ENCODE assay signal across 8 cellular contexts in genomic region chr11:6618117-6619020, GRCh38. TPM values are rescaled to one million over a fixed set of nuclear protein-coding genes. Genes with fewer than 3 reads are reported as not detected.
DNase-seq lines count a peak whose midpoint lies in the region; ATAC-seq, FAIRE-seq and TF ChIP-seq lines count a peak whose summit lies in the region.

No MANE protein-coding gene starts in this region.

- H3K9me1 ChIP-seq in K562 (ENCODE audit: control insufficient read depth, insufficient read depth, low read length): no peaks in the 10 kb centered on the region

- peak overlapping the region; percentile 95 for H2AFZ ChIP-seq in K562 (ENCODE audit: low read depth, low read length)

- no peaks in the 10 kb centered on the region for H3K9me3 ChIP-seq in CD4-positive, alpha-beta memory T cell (ENCODE audit: control insufficient read depth in 1 of 2, low read length in 2 of 2)
- no peaks in the 10 kb centered on the region for H3K9me3 ChIP-seq in K562 (replicated peaks; ENCODE audit: control insufficient read depth, insufficient read depth, low read depth, low read length)

- H3K4me3 Mint-ChIP-seq in CD4-positive, alpha-beta memory T cell: no peak overlapping the region
- H3K4me3 Mint-ChIP-seq in T-helper 2 cell treated with Interferon-gamma antibody and Interleukin-4, amounts not matched to agents 5 μg/mL and 100 μg/mL, for 36 hours: no peak overlapping the region
- H3K4me3 Mint-ChIP-seq in immature natural killer cell: no peak overlapping the region

- CTCF ChIA-PET in CD4-positive, alpha-beta memory T cell (lab: Charles Lee; ENCODE audit: partially characterized antibody): interaction anchor here (0.7 to 4.1 kb wide), 34 partner anchors 9 to 240 kb away, joined by 3 to 72 read pairs (median 6); partner anchors contain the start of genes ARFIP2, ILK, MRPL17 and RRP8
- CTCF ChIA-PET in K562 (lab: Yijun Ruan, JAX; ENCODE audit: low intra/inter-chr PET ratio): no interaction called here

- peaks cover 6 to 12% (median 9%) of the 10 kb centered on the region in 4 donors for H3K4me1 Mint-ChIP-seq in CD4-positive, alpha-beta memory T cell
- peaks cover 5% of the 10 kb centered on the region for H3K4me1 Mint-ChIP-seq in T-helper 2 cell treated with Interferon-gamma antibody and Interleukin-4, amounts not matched to agents 5 μg/mL and 100 μg/mL, for 36 hours (ENCODE audit: low read depth)
- peaks cover 6 to 10% of the 10 kb centered on the region in 2 donors for H3K4me1 Mint-ChIP-seq in immature natural killer cell

- H3K9me3 Mint-ChIP-seq in CD4-positive, alpha-beta memory T cell: no peaks in the 10 kb centered on the region
- H3K9me3 Mint-ChIP-seq in T-helper 2 cell treated with Interferon-gamma antibody and Interleukin-4, amounts not matched to agents 5 μg/mL and 100 μg/mL, for 36 hours: no peaks in the 10 kb centered on the region
- H3K9me3 Mint-ChIP-seq in immature natural killer cell: no peaks in the 10 kb centered on the region

- 3% methylated on average over 15 of the region's 15 CpGs for WGBS in K562 (ENCODE audit: insufficient coverage, low coverage, missing lambda C conversion rate)

- H3K27me3 Mint-ChIP-seq in CD4-positive, alpha-beta memory T cell: no peaks in the 10 kb centered on the region
- H3K27me3 Mint-ChIP-seq in T-helper 2 cell treated with Interferon-gamma antibody and Interleukin-4, amounts not matched to agents 5 μg/mL and 100 μg/mL, for 36 hours (ENCODE audit: low read depth): no peaks in the 10 kb centered on the region
- H3K27me3 Mint-ChIP-seq in immature natural killer cell (ENCODE audit: low read depth in 3 of 3): peaks cover 0 to 3% (median 0%) of the 10 kb centered on the region in 3 donors

- peak overlapping the region; percentile 91 to 93 for H3K9ac ChIP-seq in K562 (ENCODE audit: insufficient read depth in 1 of 2, low read depth in 2 of 2, low read length in 2 of 2)

- peak; percentile 36 to 92 (median 44) for DNase-seq in CD4-positive, alpha-beta memory T cell
- peak; percentile 64 for DNase-seq in T-helper 2 cell treated with Interferon-gamma antibody and Interleukin-4, amounts not matched to agents 5 μg/mL and 100 μg/mL, for 36 hours (ENCODE audit: low spot score)
- DNase-seq in K562 (ENCODE audit: extremely low read depth in 1 of 4, low spot score in 3 of 4) (peak; percentile 75 to 89 (median 82)), immature natural killer cell (peak; percentile 58 to 67 (median 62)), NCI-H345 (lab: John Stamatoyannopoulos, UW) (no peak), NCI-H2081 treated with DMSO at 0.1 percent for 48 hours (lab: John Stamatoyannopoulos, UW) (no peak)
- DNase-seq in stimulated activated CD4-positive, alpha-beta T cell treated with anti-CD3 and anti-CD28 coated beads, Interleukin-15, amount 100 ng/mL, for 24 hours: peak; percentile 71

- ATAC-seq in HG02943 (IDR thresholded peaks at IDR 0.05; ENCODE audit: low read depth, unreplicated experiment) (peak; percentile 19), K562 (peak; percentile 78)

- H3K36me3 Mint-ChIP-seq in CD4-positive, alpha-beta memory T cell: peaks cover 9 to 10% of the 10 kb centered on the region in 2 donors
- H3K36me3 Mint-ChIP-seq in T-helper 2 cell treated with Interferon-gamma antibody and Interleukin-4, amounts not matched to agents 5 μg/mL and 100 μg/mL, for 36 hours (ENCODE audit: low read depth): peaks cover 15% of the 10 kb centered on the region
- H3K36me3 Mint-ChIP-seq in immature natural killer cell: peaks cover 0 to 10% (median 8%) of the 10 kb centered on the region in 3 donors

- peaks cover 10% of the 10 kb centered on the region for H3K36me3 ChIP-seq in CD4-positive, alpha-beta memory T cell (ENCODE audit: insufficient read depth, low read length)
- peaks cover 22% of the 10 kb centered on the region for H3K36me3 ChIP-seq in K562 (ENCODE audit: control insufficient read depth, insufficient read depth, low read length)

- H3K27ac ChIP-seq in CD4-positive, alpha-beta memory T cell (ENCODE audit: low read depth, low read length): peak overlapping the region; percentile 90
- H3K27ac ChIP-seq in K562 (ENCODE audit: extremely low read depth, low read depth, low read length): peak overlapping the region; percentile 86

- peak; percentile 57 to 58 for TF ChIP-seq RAD21 in K562 (CRISPR knock-in tag; conservative IDR thresholded peaks at IDR 0.05 in 1 of 2, IDR thresholded peaks at IDR 0.05 in 1 of 2)

- H3K4me3 ChIP-seq in CD4-positive, alpha-beta memory T cell (ENCODE audit: low read length in 2 of 2): peak overlapping the region; percentile 68 to 86
- H3K4me3 ChIP-seq in K562: peak overlapping the region; percentile 71

- H3K4me1 ChIP-seq in CD4-positive, alpha-beta memory T cell (ENCODE audit: insufficient read depth, low read length): peaks cover 32% of the 10 kb centered on the region
- H3K4me1 ChIP-seq in K562 (replicated peaks in 1 of 2; ENCODE audit: control insufficient read depth in 2 of 2, insufficient read depth in 2 of 2, low read length in 2 of 2): peaks cover 9 to 28% of the 10 kb centered on the region in 2 experiments

- peak; percentile 97 for FAIRE-seq in K562 (lab: Jason Lieb, UNC)

- no peaks in the 10 kb centered on the region for H3K27me3 ChIP-seq in CD4-positive, alpha-beta memory T cell (ENCODE audit: insufficient read depth, low read length)
- peaks cover 0 to 2% of the 10 kb centered on the region in 2 experiments; a peak in 1 of 5 replicates for H3K27me3 ChIP-seq in K562 (ENCODE audit: control insufficient read depth in 2 of 2, insufficient read depth in 2 of 2, low read length in 2 of 2)

- H4K20me1 ChIP-seq in K562 (replicated peaks; ENCODE audit: control insufficient read depth, insufficient read depth, low read length): no peaks in the 10 kb centered on the region

- TF ChIP-seq POLR2A in K562 (conservative IDR thresholded peaks at IDR 0.05): no peak

- peak overlapping the region; percentile 100 for H3K4me2 ChIP-seq in K562 (ENCODE audit: insufficient read depth, low read length)

- POLR2A ChIA-PET in CD4-positive, alpha-beta memory T cell (lab: Charles Lee; ENCODE audit: partially characterized antibody): interaction anchor here (0.6 to 5.2 kb wide), 34 partner anchors 10 to 216 kb away, joined by 3 to 132 read pairs (median 5); partner anchors contain the start of genes APBB1, ARFIP2, DCHS1 and ILK
- POLR2A ChIA-PET in K562 (lab: Yijun Ruan, JAX): interaction anchor here (0.6 to 2.8 kb wide), 15 partner anchors 10 to 149 kb away, joined by 3 to 17 read pairs (median 4); partner anchors contain the start of genes ILK and MRPL17

- TF ChIP-seq EP300 in K562 (IDR thresholded peaks at IDR 0.05; ENCODE audit: low read length): peak; percentile 42; the same call in 1 of the 2 replicates

- no peak overlapping the region for H3K27ac Mint-ChIP-seq in CD4-positive, alpha-beta memory T cell
- H3K27ac Mint-ChIP-seq in T-helper 2 cell treated with Interferon-gamma antibody and Interleukin-4, amounts not matched to agents 5 μg/mL and 100 μg/mL, for 36 hours: no peak overlapping the region
- H3K27ac Mint-ChIP-seq in immature natural killer cell: no peak overlapping the region

- in situ Hi-C loops in K562 (cut with MboI): no loop called here

- H3K79me2 ChIP-seq in K562 (ENCODE audit: control insufficient read depth, insufficient read depth, low read length): peaks cover 8% of the 10 kb centered on the region

- intact Hi-C loops in CD4-positive, alpha-beta memory T cell (cut with micrococcal nuclease): loop anchor here (1.0 to 10.0 kb wide), 6 partner anchors 14 to 204 kb away; partner anchors contain the start of genes APBB1, DCHS1 and MRPL17
- intact Hi-C loops in K562 (cut with micrococcal nuclease): loop anchor here (2.0 to 5.0 kb wide), 2 partner anchors 20 to 86 kb away; no protein-coding TSS in a partner anchor

- TF ChIP-seq CTCF in K562 (IDR thresholded peaks at IDR 0.05 in 2 of 3, conservative IDR thresholded peaks at IDR 0.05 in 1 of 3; ENCODE audit: insufficient read depth in 2 of 3, low read depth in 1 of 3, low read length in 3 of 3): peak; percentile 30 to 44 (median 33); a peak in 3 of 6 replicates

- no TSS peak for BruUV-seq in K562 (replicated peaks; lab: Mats Ljungman, UMichigan)

RNA-seq across cellular contexts. Expression of gene TPP1, which starts 0.9 kb away (rescaled TPM):
- 100 to 1,000 TPM; 194 to 198 TPM for total RNA-seq in CD4-positive, alpha-beta memory T cell
- polyA plus RNA-seq in CD4-positive, alpha-beta memory T cell: 100 to 1,000 TPM; 103 to 144 TPM
- total RNA-seq in K562 (2011; cell fraction: chromatin; rRNA removed; ENCODE audit: low replicate concordance): 85.5 and 108 TPM in 2 replicates
- total RNA-seq in K562 (2011; cell fraction: nucleolus; rRNA removed): 98.2 and 104 TPM in 2 replicates
- 118 and 162 TPM in 2 replicates for total RNA-seq in K562 (2011; cell fraction: nucleoplasm; rRNA removed)
- total RNA-seq in K562 (2014; rRNA removed): 11.9 and 16.6 TPM in 2 replicates
- 7.5 TPM in 2 replicates for total RNA-seq in K562 (2014; rRNA removed; fragmentation: Illumina TruSeq; extraction: Trizol)
- 15.0 and 16.3 TPM in 2 replicates for total RNA-seq in K562 (2015; rRNA removed; fragmentation: Illumina TruSeq; extraction: Trizol)
- 45.5 and 50.2 TPM in 2 replicates for total RNA-seq in K562 (2021)
- polyA plus RNA-seq in K562 (2011; rRNA removed): 29.4 and 54.6 TPM in 2 replicates
- polyA plus RNA-seq in K562 (2011; cell fraction: cytosol; rRNA removed): 35.7 and 56.0 TPM in 2 replicates
- polyA plus RNA-seq in K562 (2011; cell fraction: nucleus; rRNA removed): 88.3 and 109 TPM in 2 replicates
- 62.0 and 173 TPM in 2 replicates for polyA plus RNA-seq in K562 (2012)
- polyA plus RNA-seq in K562 (2014; fragmentation: Illumina TruSeq; extraction: Trizol): 59.9 and 75.8 TPM in 2 replicates
- 10 to 100 TPM in 1 of 2 experiments, 1 to 10 TPM in 1; 9.4 to 15.7 TPM for polyA plus RNA-seq in K562 (2014; fragmentation: Nextera tagmentation; extraction: Ambion mirVana)
- polyA plus RNA-seq in K562 (2014; rRNA removed): 25.8 and 38.7 TPM in 2 replicates
- 27.0 and 40.7 TPM in 2 replicates for polyA minus RNA-seq in K562 (2011; rRNA and poly(A)+ RNA removed)
- 42.1 and 45.9 TPM in 2 replicates for polyA minus RNA-seq in K562 (2011; cell fraction: cytosol; rRNA and poly(A)+ RNA removed)
- 22.3 and 26.4 TPM in 2 replicates for polyA minus RNA-seq in K562 (2011; cell fraction: nucleus; rRNA and poly(A)+ RNA removed)
- 100 to 1,000 TPM; 110 to 225 (median 167) TPM for polyA plus RNA-seq in immature natural killer cell

RNA-seq across cellular contexts. Expression of gene TAF10, which starts 6.4 kb away (rescaled TPM):
- 100 to 1,000 TPM; 116 to 120 TPM for total RNA-seq in CD4-positive, alpha-beta memory T cell
- 100 to 1,000 TPM; 171 to 367 TPM for polyA plus RNA-seq in CD4-positive, alpha-beta memory T cell
- 41.3 and 76.7 TPM in 2 replicates for total RNA-seq in K562 (2011; cell fraction: chromatin; rRNA removed; ENCODE audit: low replicate concordance)
- total RNA-seq in K562 (2011; cell fraction: nucleolus; rRNA removed): 44.1 and 46.0 TPM in 2 replicates
- total RNA-seq in K562 (2011; cell fraction: nucleoplasm; rRNA removed): 51.3 and 101 TPM in 2 replicates
- total RNA-seq in K562 (2014; rRNA removed) (131 and 181 TPM in 2 replicates), K562 (2014; rRNA removed; fragmentation: Illumina TruSeq; extraction: Trizol) (78.6 and 96.2 TPM in 2 replicates), K562 (2015; rRNA removed; fragmentation: Illumina TruSeq; extraction: Trizol) (89.5 and 105 TPM in 2 replicates), K562 (2021) (153 and 154 TPM in 2 replicates)
- polyA plus RNA-seq in K562 (2011; rRNA removed) (166 and 197 TPM in 2 replicates), K562 (2014; fragmentation: Illumina TruSeq; extraction: Trizol) (120 and 148 TPM in 2 replicates), K562 (2014; fragmentation: Nextera tagmentation; extraction: Ambion mirVana) (10 to 100 TPM; 19.5 to 28.2 TPM), K562 (2014; rRNA removed) (121 and 186 TPM in 2 replicates), immature natural killer cell (100 to 1,000 TPM; 329 to 365 (median 334) TPM)
- polyA plus RNA-seq in K562 (2011; cell fraction: cytosol; rRNA removed): 173 and 272 TPM in 2 replicates
- polyA plus RNA-seq in K562 (2011; cell fraction: nucleus; rRNA removed): 214 and 295 TPM in 2 replicates
- polyA plus RNA-seq in K562 (2012): 232 and 237 TPM in 2 replicates
- 36.3 and 56.6 TPM in 2 replicates for polyA minus RNA-seq in K562 (2011; rRNA and poly(A)+ RNA removed)
- 49.1 and 55.1 TPM in 2 replicates for polyA minus RNA-seq in K562 (2011; cell fraction: cytosol; rRNA and poly(A)+ RNA removed)
- polyA minus RNA-seq in K562 (2011; cell fraction: nucleus; rRNA and poly(A)+ RNA removed): 25.6 and 30.0 TPM in 2 replicates

RNA-seq across cellular contexts. Expression of gene ILK, which starts 14.8 kb away (rescaled TPM):
- total RNA-seq in CD4-positive, alpha-beta memory T cell: 100 to 1,000 TPM; 131 to 132 TPM
- polyA plus RNA-seq in CD4-positive, alpha-beta memory T cell: 100 to 1,000 TPM; 121 to 129 TPM
- 143 and 177 TPM in 2 replicates for total RNA-seq in K562 (2011; cell fraction: chromatin; rRNA removed; ENCODE audit: low replicate concordance)
- 86.9 and 104 TPM in 2 replicates for total RNA-seq in K562 (2011; cell fraction: nucleolus; rRNA removed)
- 98.0 and 109 TPM in 2 replicates for total RNA-seq in K562 (2011; cell fraction: nucleoplasm; rRNA removed)
- 43.3 and 54.7 TPM in 2 replicates for total RNA-seq in K562 (2014; rRNA removed)
- total RNA-seq in K562 (2014; rRNA removed; fragmentation: Illumina TruSeq; extraction: Trizol): 47.0 and 50.4 TPM in 2 replicates
- 57.3 and 59.0 TPM in 2 replicates for total RNA-seq in K562 (2015; rRNA removed; fragmentation: Illumina TruSeq; extraction: Trizol)
- 57.9 and 58.9 TPM in 2 replicates for total RNA-seq in K562 (2021)
- polyA plus RNA-seq in K562 (2011; rRNA removed): 95.9 and 108 TPM in 2 replicates
- polyA plus RNA-seq in K562 (2011; cell fraction: cytosol; rRNA removed): 106 and 115 TPM in 2 replicates
- 190 and 247 TPM in 2 replicates for polyA plus RNA-seq in K562 (2011; cell fraction: nucleus; rRNA removed)
- polyA plus RNA-seq in K562 (2012): 56.9 and 91.3 TPM in 2 replicates
- polyA plus RNA-seq in K562 (2014; fragmentation: Illumina TruSeq; extraction: Trizol): 83.6 and 86.9 TPM in 2 replicates
- polyA plus RNA-seq in K562 (2014; fragmentation: Nextera tagmentation; extraction: Ambion mirVana): 10 to 100 TPM; 49.3 to 85.1 TPM
- 54.5 and 57.3 TPM in 2 replicates for polyA plus RNA-seq in K562 (2014; rRNA removed)
- 81.2 and 84.6 TPM in 2 replicates for polyA minus RNA-seq in K562 (2011; rRNA and poly(A)+ RNA removed)
- 31.6 and 38.1 TPM in 2 replicates for polyA minus RNA-seq in K562 (2011; cell fraction: cytosol; rRNA and poly(A)+ RNA removed)
- 49.8 and 82.9 TPM in 2 replicates for polyA minus RNA-seq in K562 (2011; cell fraction: nucleus; rRNA and poly(A)+ RNA removed)
- 100 to 1,000 TPM; 155 to 297 (median 193) TPM for polyA plus RNA-seq in immature natural killer cell

RNA-seq across cellular contexts. Expression of gene RRP8, which starts 15.0 kb away (rescaled TPM):
- 10 to 100 TPM; 29.9 to 36.0 TPM for total RNA-seq in CD4-positive, alpha-beta memory T cell
- polyA plus RNA-seq in CD4-positive, alpha-beta memory T cell: 10 to 100 TPM; 19.5 to 28.4 TPM
- 45.2 and 53.8 TPM in 2 replicates for total RNA-seq in K562 (2011; cell fraction: chromatin; rRNA removed; ENCODE audit: low replicate concordance)
- 28.2 and 28.5 TPM in 2 replicates for total RNA-seq in K562 (2011; cell fraction: nucleolus; rRNA removed)
- 33.8 and 40.3 TPM in 2 replicates for total RNA-seq in K562 (2011; cell fraction: nucleoplasm; rRNA removed)
- total RNA-seq in K562 (2014; rRNA removed) (27.9 and 47.5 TPM in 2 replicates), K562 (2014; rRNA removed; fragmentation: Illumina TruSeq; extraction: Trizol) (33.5 and 37.0 TPM in 2 replicates), K562 (2015; rRNA removed; fragmentation: Illumina TruSeq; extraction: Trizol) (31.5 and 32.6 TPM in 2 replicates), K562 (2021) (41.0 and 47.2 TPM in 2 replicates)
- polyA plus RNA-seq in K562 (2011; rRNA removed) (28.1 and 29.8 TPM in 2 replicates), K562 (2014; fragmentation: Illumina TruSeq; extraction: Trizol) (34.6 and 47.3 TPM in 2 replicates), K562 (2014; fragmentation: Nextera tagmentation; extraction: Ambion mirVana) (10 to 100 TPM in 1 of 2 experiments, 1 to 10 TPM in 1; 5.7 to 11.4 TPM), K562 (2014; rRNA removed) (26.1 and 33.4 TPM in 2 replicates), immature natural killer cell (10 to 100 TPM; 17.6 to 25.7 (median 18.3) TPM)
- 10.9 and 15.1 TPM in 2 replicates for polyA plus RNA-seq in K562 (2011; cell fraction: cytosol; rRNA removed)
- polyA plus RNA-seq in K562 (2011; cell fraction: nucleus; rRNA removed): 30.2 and 30.7 TPM in 2 replicates
- 22.8 and 24.8 TPM in 2 replicates for polyA plus RNA-seq in K562 (2012)
- 19.2 and 20.6 TPM in 2 replicates for polyA minus RNA-seq in K562 (2011; rRNA and poly(A)+ RNA removed)
- polyA minus RNA-seq in K562 (2011; cell fraction: cytosol; rRNA and poly(A)+ RNA removed): 8.9 and 17.8 TPM in 2 replicates
- 29.8 and 39.9 TPM in 2 replicates for polyA minus RNA-seq in K562 (2011; cell fraction: nucleus; rRNA and poly(A)+ RNA removed)

RNA-seq across cellular contexts. Expression of gene DCHS1, which starts 37.2 kb away (rescaled TPM):
- total RNA-seq in CD4-positive, alpha-beta memory T cell: 1 to 10 TPM; 6.4 to 6.7 TPM
- polyA plus RNA-seq in CD4-positive, alpha-beta memory T cell: 1 to 10 TPM in 1 of 2 donors, under 1 TPM in 1; 0.47 to 2.5 TPM
- total RNA-seq in K562 (2011; cell fraction: chromatin; rRNA removed; ENCODE audit: low replicate concordance): 0.79 and 2.3 TPM in 2 replicates
- total RNA-seq in K562 (2011; cell fraction: nucleolus; rRNA removed): 1.4 and 1.5 TPM in 2 replicates
- 0.81 and 0.92 TPM in 2 replicates for total RNA-seq in K562 (2011; cell fraction: nucleoplasm; rRNA removed)
- total RNA-seq in K562 (2014; rRNA removed): 0.09 and 0.20 TPM in 2 replicates
- 0.04 and 0.06 TPM in 2 replicates for total RNA-seq in K562 (2014; rRNA removed; fragmentation: Illumina TruSeq; extraction: Trizol)
- 0.14 and 0.19 TPM in 2 replicates for total RNA-seq in K562 (2015; rRNA removed; fragmentation: Illumina TruSeq; extraction: Trizol)
- 0.45 and 0.49 TPM in 2 replicates for total RNA-seq in K562 (2021)
- polyA plus RNA-seq in K562 (2011; rRNA removed): 0.08 and 0.23 TPM in 2 replicates
- 0.12 and 0.16 TPM in 2 replicates for polyA plus RNA-seq in K562 (2011; cell fraction: cytosol; rRNA removed)
- polyA plus RNA-seq in K562 (2011; cell fraction: nucleus; rRNA removed): 0.74 and 1.4 TPM in 2 replicates
- 0.27 and 0.53 TPM in 2 replicates for polyA plus RNA-seq in K562 (2012)
- 0.17 and 0.18 TPM in 2 replicates for polyA plus RNA-seq in K562 (2014; fragmentation: Illumina TruSeq; extraction: Trizol)
- not detected for polyA plus RNA-seq in K562 (2014; fragmentation: Nextera tagmentation; extraction: Ambion mirVana)
- polyA plus RNA-seq in K562 (2014; rRNA removed): under 0.01 and 0.19 TPM in 2 replicates
- 0.18 and 0.21 TPM in 2 replicates for polyA minus RNA-seq in K562 (2011; rRNA and poly(A)+ RNA removed)
- polyA minus RNA-seq in K562 (2011; cell fraction: cytosol; rRNA and poly(A)+ RNA removed): 0.48 and 0.91 TPM in 2 replicates
- polyA minus RNA-seq in K562 (2011; cell fraction: nucleus; rRNA and poly(A)+ RNA removed): 0.54 and 0.78 TPM in 2 replicates
- polyA plus RNA-seq in immature natural killer cell: under 1 TPM in 2 of 3 donors, not detected in 1; 0.10 to 0.11 TPM

Comparison
In these comparisons a context has a peak if more than half of its experiments do, and no peak if none do; other contexts are left out.
1. DNase-seq: peak in CD4-positive, alpha-beta memory T cell (5 of 5), T-helper 2 cell treated with Interferon-gamma antibody and Interleukin-4, amounts not matched to agents 5 μg/mL and 100 μg/mL, for 36 hours (single experiment), K562 (4 of 4), immature natural killer cell (3 of 3) and stimulated activated CD4-positive, alpha-beta T cell treated with anti-CD3 and anti-CD28 coated beads, Interleukin-15, amount 100 ng/mL, for 24 hours (single experiment); none in NCI-H345 (single experiment) and NCI-H2081 treated with DMSO at 0.1 percent for 48 hours (single experiment).